Comparison of ENCODE assay signal across 8 cellular contexts in the genomic region with DNA sequence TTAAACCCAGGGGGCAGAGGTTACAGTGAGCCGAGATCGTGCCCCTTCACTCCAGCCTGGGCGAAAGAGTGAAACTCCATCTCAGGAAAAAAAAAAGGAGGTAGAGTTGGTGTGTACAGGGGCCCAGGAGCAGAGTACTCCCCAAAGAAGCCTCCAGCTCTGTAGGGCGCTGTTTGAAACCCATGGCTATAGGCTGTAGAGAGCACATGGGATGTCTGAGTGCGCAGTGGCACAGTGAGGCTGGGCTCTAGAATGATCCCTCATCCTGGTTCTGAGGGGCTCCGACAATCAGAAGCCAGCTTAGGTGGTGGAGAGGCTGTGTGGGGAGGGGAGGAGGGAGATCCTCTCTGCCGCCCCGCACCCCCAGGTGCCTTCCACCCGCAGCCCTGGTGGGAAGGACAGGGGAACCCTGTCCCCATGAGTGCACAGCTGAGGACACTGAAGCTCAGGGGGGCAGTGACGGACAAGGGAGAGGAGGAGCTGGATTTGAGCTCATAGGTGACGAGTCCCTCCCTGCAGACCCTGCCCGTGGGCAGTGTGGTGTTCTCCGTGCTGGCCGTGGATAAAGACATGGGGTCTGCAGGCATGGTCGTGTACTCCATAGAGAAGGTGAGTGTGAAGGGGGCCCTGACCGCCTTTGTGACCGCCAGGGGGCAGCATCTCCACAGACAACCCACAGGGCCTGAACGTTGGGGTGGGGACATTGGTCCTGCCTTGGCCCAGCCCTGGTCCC. TPM values are rescaled to one million over a fixed set of nuclear protein-coding genes. Genes with fewer than 3 reads are reported as not detected.
DNase-seq lines count a peak whose midpoint lies in the region; ATAC-seq, FAIRE-seq and TF ChIP-seq lines count a peak whose summit lies in the region.

No MANE protein-coding gene starts in this region.

- no peak overlapping the region for H3K9ac ChIP-seq in Karpas-422 (ENCODE audit: low read length)

- DNase-seq in A673 (ENCODE audit: low spot score) (peak; percentile 60), GM12891 (ENCODE audit: insufficient read length, low spot score) (peak; percentile 86), Karpas-422 (peak; percentile 89), WTC11 (ENCODE audit: low spot score) (peak; percentile 88), MCF 10A (ENCODE audit: unreplicated experiment) (peak; percentile 77), kidney epithelial cell (ENCODE audit: low read depth) (no peak)
- peak; percentile 65 for DNase-seq in stimulated activated CD4-positive, alpha-beta T cell treated with anti-CD3 and anti-CD28 coated beads, Interleukin-2, amount 100 ng/mL, for 4 hours (ENCODE audit: low read depth)

- no peaks in the 10 kb centered on the region for H4K20me1 ChIP-seq in Karpas-422 (ENCODE audit: insufficient read depth, low read depth, low read length)

- H3K4me3 Mint-ChIP-seq in WTC11 (no peak overlapping the region), MCF 10A (ENCODE audit: unreplicated experiment) (no peak overlapping the region)

- H3K27me3 ChIP-seq in A673 (replicated peaks; ENCODE audit: insufficient read depth, low read depth, low read length, poor library complexity), result no peaks in the 10 kb centered on the region
- no peaks in the 10 kb centered on the region for H3K27me3 ChIP-seq in Karpas-422 (ENCODE audit: low read length)
- peaks cover 10% of the 10 kb centered on the region for H3K27me3 ChIP-seq in kidney epithelial cell (ENCODE audit: control insufficient read depth, insufficient read depth, low read length)

- BruUV-seq in A673 (replicated peaks; lab: Mats Ljungman, UMichigan) (no TSS peak), MCF 10A (replicated peaks; lab: Mats Ljungman, UMichigan) (no TSS peak)

- peak; percentile 81 for ATAC-seq in WTC11
- no peak for ATAC-seq in HG02973 (IDR thresholded peaks at IDR 0.05; ENCODE audit: unreplicated experiment)

- H3K36me3 ChIP-seq in A673 (ENCODE audit: insufficient read depth, low read length, poor library complexity, severe bottlenecking), result no peaks in the 10 kb centered on the region
- no peaks in the 10 kb centered on the region for H3K36me3 ChIP-seq in Karpas-422 (ENCODE audit: insufficient read depth, low read length)
- no peaks in the 10 kb centered on the region for H3K36me3 ChIP-seq in kidney epithelial cell (ENCODE audit: control insufficient read depth, insufficient read depth, low read length)

- TF ChIP-seq CTCF in A673 (conservative IDR thresholded peaks at IDR 0.05; ENCODE audit: low read depth, low read length) (peak; percentile 86), WTC11 (IDR thresholded peaks at IDR 0.05) (peak; percentile 87), MCF 10A (IDR thresholded peaks at IDR 0.05; ENCODE audit: unreplicated experiment) (peak; percentile 94), kidney epithelial cell (IDR thresholded peaks at IDR 0.05; ENCODE audit: insufficient read depth, low read length, poor library complexity, severe bottlenecking) (peak; percentile 93)

- H3K4me1 ChIP-seq in A673 (ENCODE audit: insufficient read depth, low read length, poor library complexity, severe bottlenecking) (no peaks in the 10 kb centered on the region), Karpas-422 (ENCODE audit: low read length) (peaks cover 6% of the 10 kb centered on the region; the same call in 1 of the 2 replicates)

- H3K27me3 Mint-ChIP-seq in WTC11 (ENCODE audit: low read depth) (peaks cover 10% of the 10 kb centered on the region), MCF 10A (ENCODE audit: insufficient read depth, unreplicated experiment) (peaks cover 18% of the 10 kb centered on the region)

- H3K4me3 ChIP-seq in A673 (ENCODE audit: low read depth, low read length, poor library complexity, severe bottlenecking) (no peak overlapping the region), Karpas-422 (ENCODE audit: low read length) (no peak overlapping the region), kidney epithelial cell (ENCODE audit: low read depth, low read length) (no peak overlapping the region)

- H3K9me2 ChIP-seq in Karpas-422 (replicated peaks; ENCODE audit: insufficient read depth, low read length), result no peaks in the 10 kb centered on the region

- no peak for TF ChIP-seq POLR2A in GM12891 (IDR thresholded peaks at IDR 0.05; ENCODE audit: low read depth, low read length)

- H3K27ac ChIP-seq in A673 (ENCODE audit: low read depth, low read length, poor library complexity, severe bottlenecking) (no peak overlapping the region), Karpas-422 (ENCODE audit: low read length) (no peak overlapping the region)

- H3K27ac Mint-ChIP-seq in WTC11, result no peak overlapping the region
- H3K27ac Mint-ChIP-seq in MCF 10A (ENCODE audit: low read depth, unreplicated experiment), result no peak overlapping the region

- H3K9me3 ChIP-seq in A673 (ENCODE audit: low read depth, low read length, poor library complexity, severe bottlenecking) (no peaks in the 10 kb centered on the region), Karpas-422 (ENCODE audit: low read length) (no peaks in the 10 kb centered on the region)

- H3K4me1 Mint-ChIP-seq in WTC11 (peaks cover 2% of the 10 kb centered on the region), MCF 10A (ENCODE audit: insufficient read depth, unreplicated experiment) (peaks cover 14% of the 10 kb centered on the region)

- POLR2A ChIA-PET in A673 (lab: Charles Lee; ENCODE audit: low non-redundant PET), result interaction anchor here (0.6 kb wide), 1 partner anchor 386 kb away, joined by 6 read pairs; no protein-coding TSS in a partner anchor
- POLR2A ChIA-PET in WTC11 (lab: Charles Lee), result interaction anchor here (1.6 kb wide), 1 partner anchor 36 kb away, joined by 4 read pairs; no protein-coding TSS in a partner anchor
- POLR2A ChIA-PET in MCF 10A (lab: Yijun Ruan, JAX), result interaction anchor here (0.7 to 1.4 kb wide), 3 partner anchors 17 to 156 kb away, joined by 3 read pairs; no protein-coding TSS in a partner anchor

- intact Hi-C loops in A673 (cut with micrococcal nuclease; ENCODE audit: unreplicated experiment) (loop anchor here (5.0 to 10.0 kb wide), 3 partner anchors 44 to 381 kb away; a partner anchor contains a TSS), MCF 10A (cut with micrococcal nuclease) (loop anchor here (1.0 to 5.0 kb wide), 2 partner anchors 74 to 539 kb away; a partner anchor contains a TSS)

- H3K36me3 Mint-ChIP-seq in WTC11 (no peaks in the 10 kb centered on the region), MCF 10A (ENCODE audit: insufficient read depth, unreplicated experiment) (no peaks in the 10 kb centered on the region)

- peak; percentile 93 for FAIRE-seq in GM12891 (lab: Jason Lieb, UNC)

- H3K79me2 ChIP-seq in Karpas-422 (ENCODE audit: low read length), result no peaks in the 10 kb centered on the region

- H3K4me2 ChIP-seq in Karpas-422 (ENCODE audit: low read depth, low read length, poor library complexity, severe bottlenecking), result no peak overlapping the region

- H3K9me3 Mint-ChIP-seq in WTC11 (no peaks in the 10 kb centered on the region), MCF 10A (ENCODE audit: unreplicated experiment) (no peaks in the 10 kb centered on the region)

- CTCF ChIA-PET in A673 (lab: Charles Lee) (interaction anchor here (0.5 kb wide), 1 partner anchor 872 kb away, joined by 5 read pairs; no protein-coding TSS in a partner anchor), WTC11 (lab: Charles Lee) (interaction anchor here (0.6 to 2.2 kb wide), 11 partner anchors 12 to 157 kb away, joined by 3 to 11 read pairs (median 4); a partner anchor contains a TSS), MCF 10A (lab: Yijun Ruan, JAX) (interaction anchor here (0.5 to 5.0 kb wide), 54 partner anchors 9 to 850 kb away, joined by 3 to 55 read pairs (median 4); a partner anchor contains a TSS)

- no peak overlapping the region for H2AFZ ChIP-seq in Karpas-422 (ENCODE audit: low read length)

TF ChIP-seq in GM12891, 5 proteins besides CTCF, POLR2A, EP300 and RAD21 (continues in another document):
- TF ChIP-seq POU2F2 (IDR thresholded peaks at IDR 0.05; ENCODE audit: low read depth, low read length) (no peak), PAX5 (IDR thresholded peaks at IDR 0.05; ENCODE audit: insufficient read depth, low read length, severe bottlenecking) (no peak), SPI1 (IDR thresholded peaks at IDR 0.05; ENCODE audit: low read depth, low read length) (no peak), POLR2AphosphoS5 (IDR thresholded peaks at IDR 0.05; ENCODE audit: low read depth, low read length) (no peak)

TF ChIP-seq in WTC11, 78 proteins besides CTCF, POLR2A, EP300 and RAD21 (continues in another document):
- TF ChIP-seq TP53 (CRISPR knock-in tag; IDR thresholded peaks at IDR 0.05) (no peak), KAT7 (CRISPR knock-in tag; IDR thresholded peaks at IDR 0.05; ENCODE audit: borderline replicate concordance) (no peak)

RNA-seq across cellular contexts. Expression of a gene that starts 24.6 kb away (rescaled TPM):
- total RNA-seq in A673 (2021), result 0.35 TPM in 1 of 2 replicates, not detected in the other
- polyA plus RNA-seq in GM12891 (2012; ENCODE audit: low read depth, missing spikeins), result not detected
- total RNA-seq in Karpas-422 (2014; rRNA removed; shearing (Covaris generic); ENCODE audit: low replicate concordance), result 0.04 and 0.07 TPM in 2 replicates
- total RNA-seq in WTC11 (2021), result 0.44 to 1.1 TPM (median 0.63 TPM) in 3 replicates
- 0.09 and 0.39 TPM in 2 replicates for total RNA-seq in MCF 10A (2022)
- total RNA-seq in kidney epithelial cell, result 0.08 and 0.21 TPM in 2 replicates

RNA-seq across cellular contexts. Expression of a gene that starts 36.2 kb away (rescaled TPM):
- 16.7 and 18.9 TPM in 2 replicates for total RNA-seq in A673 (2021)
- 1.7 TPM for polyA plus RNA-seq in GM12891 (2012; ENCODE audit: low read depth, missing spikeins)
- total RNA-seq in Karpas-422 (2014; rRNA removed; shearing (Covaris generic); ENCODE audit: low replicate concordance), result 1.9 and 4.6 TPM in 2 replicates
- 5.4 to 8.5 TPM (median 5.8 TPM) in 3 replicates for total RNA-seq in WTC11 (2021)
- total RNA-seq in MCF 10A (2022), result 3.0 and 3.7 TPM in 2 replicates
- total RNA-seq in kidney epithelial cell, result 17.3 and 19.9 TPM in 2 replicates

RNA-seq across cellular contexts. Expression of a gene that starts 36.5 kb away (rescaled TPM):
- total RNA-seq in A673 (2021), result 80.3 and 92.8 TPM in 2 replicates
- polyA plus RNA-seq in GM12891 (2012; ENCODE audit: low read depth, missing spikeins), result 20.9 TPM
- total RNA-seq in Karpas-422 (2014; rRNA removed; shearing (Covaris generic); ENCODE audit: low replicate concordance), result 33.1 and 55.8 TPM in 2 replicates
- 204 to 233 TPM (median 216 TPM) in 3 replicates for total RNA-seq in WTC11 (2021)
- total RNA-seq in MCF 10A (2022), result 45.8 and 60.1 TPM in 2 replicates
- 31.2 and 36.6 TPM in 2 replicates for total RNA-seq in kidney epithelial cell

RNA-seq across cellular contexts. Expression of a gene that starts 56.6 kb away (rescaled TPM):
- total RNA-seq in A673 (2021) (not detected in 2 replicates), WTC11 (2021) (6.8 to 13.4 TPM (median 9.6 TPM) in 3 replicates), MCF 10A (2022) (not detected in 2 replicates), kidney epithelial cell (not detected in 2 replicates)
- 0.06 TPM for polyA plus RNA-seq in GM12891 (2012; ENCODE audit: low read depth, missing spikeins)
- total RNA-seq in Karpas-422 (2014; rRNA removed; shearing (Covaris generic); ENCODE audit: low replicate concordance), result not detected in 2 replicates

RNA-seq across cellular contexts. Expression of a gene that starts 56.7 kb away (rescaled TPM):
- not detected in 2 replicates for total RNA-seq in A673 (2021)
- not detected for polyA plus RNA-seq in GM12891 (2012; ENCODE audit: low read depth, missing spikeins)
- not detected in 2 replicates for total RNA-seq in Karpas-422 (2014; rRNA removed; shearing (Covaris generic); ENCODE audit: low replicate concordance)
- total RNA-seq in WTC11 (2021), result 0.74 to 1.3 TPM (median 1.1 TPM) in 3 replicates
- not detected in 2 replicates for total RNA-seq in MCF 10A (2022)
- not detected in 2 replicates for total RNA-seq in kidney epithelial cell
